8 cellular contexts compared by ENCODE assay signal in the genomic region with DNA sequence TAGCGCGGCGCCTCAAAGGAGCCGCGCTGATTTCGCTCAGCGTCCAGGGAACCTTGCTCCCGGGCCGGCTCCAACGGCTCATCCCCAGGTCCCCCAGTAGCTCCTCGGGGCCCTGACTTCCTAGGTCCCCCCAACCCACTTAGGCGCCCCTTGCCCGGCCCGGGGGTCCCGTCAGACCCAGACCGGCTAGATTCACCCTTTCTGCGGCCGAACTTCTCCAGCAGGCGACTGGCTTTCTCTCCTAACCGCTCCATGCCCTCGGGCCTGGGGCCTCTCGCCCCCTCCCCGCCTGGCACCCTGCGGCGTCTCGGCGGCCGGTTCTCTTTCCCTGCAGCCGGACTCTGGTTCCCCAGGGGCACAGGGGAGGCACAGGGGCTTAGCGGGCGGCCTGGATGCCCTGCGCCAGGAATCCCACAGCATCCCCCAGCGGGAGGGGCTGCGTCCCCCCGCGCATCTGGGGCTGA. TPM values are rescaled to one million over a fixed set of nuclear protein-coding genes. Genes with fewer than 3 reads are reported as not detected.
A peak's percentile ranks its signal among the peaks of the same experiment; 100 is the strongest.
DNase-seq lines count a peak whose midpoint lies in the region; ATAC-seq, FAIRE-seq and TF ChIP-seq lines count a peak whose summit lies in the region.

No MANE protein-coding gene starts in this region.

- H3K9me2 ChIP-seq in Karpas-422 (replicated peaks; ENCODE audit: insufficient read depth, low read length), result no peaks in the 10 kb centered on the region

- H3K4me3 Mint-ChIP-seq in mesothelial cell of epicardium (no peak overlapping the region), Calu3 (ENCODE audit: low read depth, unreplicated experiment) (no peak overlapping the region)

- no peaks in the 10 kb centered on the region for H3K27me3 ChIP-seq in bronchial epithelial cell (ENCODE audit: control insufficient read depth, insufficient read depth, low read length)
- H3K27me3 ChIP-seq in Karpas-422 (ENCODE audit: low read length), result no peaks in the 10 kb centered on the region

- H3K27me3 Mint-ChIP-seq in mesothelial cell of epicardium (ENCODE audit: low read depth) (no peaks in the 10 kb centered on the region), Calu3 (ENCODE audit: unreplicated experiment) (no peaks in the 10 kb centered on the region)

- intact Hi-C loops in Calu3 (cut with micrococcal nuclease; ENCODE audit: unreplicated experiment), result loop anchor here (2.0 to 5.0 kb wide), 2 partner anchors 51 to 425 kb away; no protein-coding TSS in a partner anchor

- no peak overlapping the region for H3K4me2 ChIP-seq in Karpas-422 (ENCODE audit: low read depth, low read length, poor library complexity, severe bottlenecking)

- TF ChIP-seq CTCF in 22Rv1 (IDR thresholded peaks at IDR 0.05) (no peak), bronchial epithelial cell (IDR thresholded peaks at IDR 0.05; ENCODE audit: insufficient read depth, low read length, severe bottlenecking) (no peak), mesothelial cell of epicardium (IDR thresholded peaks at IDR 0.05; ENCODE audit: unreplicated experiment) (no peak), Calu3 (IDR thresholded peaks at IDR 0.05; ENCODE audit: unreplicated experiment) (no peak)

- CTCF ChIA-PET in Calu3 (lab: Charles Lee), result interaction anchor here (0.8 to 2.6 kb wide), 7 partner anchors 8 to 87 kb away, joined by 3 to 10 read pairs (median 7); a partner anchor contains a TSS

- no peaks in the 10 kb centered on the region for H3K9me3 ChIP-seq in Karpas-422 (ENCODE audit: low read length)

- H3K36me3 ChIP-seq in bronchial epithelial cell (ENCODE audit: control insufficient read depth, insufficient read depth, low read length), result peaks cover 7% of the 10 kb centered on the region
- H3K36me3 ChIP-seq in Karpas-422 (ENCODE audit: insufficient read depth, low read length), result no peaks in the 10 kb centered on the region

- DNase-seq in bronchial epithelial cell (ENCODE audit: low read depth) (no peak), mesothelial cell of epicardium (ENCODE audit: low spot score in 2 of 2, unreplicated experiment in 2 of 2) (peak in 1 of 2 experiments; percentile 65), Calu3 (no peak), NK-92 (lab: John Stamatoyannopoulos, UW; ENCODE audit: unreplicated experiment) (no peak), Karpas-422 (no peak)

- H3K9me3 Mint-ChIP-seq in mesothelial cell of epicardium (no peaks in the 10 kb centered on the region), Calu3 (ENCODE audit: low read depth, unreplicated experiment) (no peaks in the 10 kb centered on the region)

- H3K27ac ChIP-seq in 22Rv1 (peak overlapping the region; percentile 74), Karpas-422 (ENCODE audit: low read length) (no peak overlapping the region)

- H3K4me1 Mint-ChIP-seq in mesothelial cell of epicardium (peaks cover 31% of the 10 kb centered on the region), Calu3 (ENCODE audit: low read depth, unreplicated experiment) (peaks cover 33% of the 10 kb centered on the region)

- H4K20me1 ChIP-seq in Karpas-422 (ENCODE audit: insufficient read depth, low read depth, low read length), result no peaks in the 10 kb centered on the region; the same call in 1 of the 2 replicates

- no TSS peak for BruUV-seq in Calu3 (replicated peaks; lab: Mats Ljungman, UMichigan)

- H2AFZ ChIP-seq in Karpas-422 (ENCODE audit: low read length), result no peak overlapping the region

- ATAC-seq in HG02884 (IDR thresholded peaks at IDR 0.05; ENCODE audit: unreplicated experiment) (peak; percentile 12), HG02759 (IDR thresholded peaks at IDR 0.05; ENCODE audit: unreplicated experiment) (no peak)

- H3K4me3 ChIP-seq in bronchial epithelial cell (ENCODE audit: low read depth, low read length) (peak overlapping the region; percentile 84), Karpas-422 (ENCODE audit: low read length) (no peak overlapping the region)

- no peak for FAIRE-seq in bronchial epithelial cell (lab: Jason Lieb, UNC)

- no peaks in the 10 kb centered on the region for H3K79me2 ChIP-seq in Karpas-422 (ENCODE audit: low read length)

- H3K36me3 Mint-ChIP-seq in mesothelial cell of epicardium (no peaks in the 10 kb centered on the region), Calu3 (ENCODE audit: insufficient read depth, unreplicated experiment) (peaks cover 34% of the 10 kb centered on the region)

- no peak overlapping the region for H3K9ac ChIP-seq in Karpas-422 (ENCODE audit: low read length)

- H3K27ac Mint-ChIP-seq in mesothelial cell of epicardium (peak overlapping the region; percentile 84), Calu3 (ENCODE audit: unreplicated experiment) (no peak overlapping the region)

- peaks cover 5% of the 10 kb centered on the region for H3K4me1 ChIP-seq in Karpas-422 (ENCODE audit: low read length)

RNA-seq across cellular contexts. Expression of a gene that starts 0.3 kb away (rescaled TPM):
- total RNA-seq in bronchial epithelial cell (174 and 223 TPM in 2 replicates), mesothelial cell of epicardium (108 to 110 TPM (median 109 TPM) in 3 replicates), Calu3 (2022) (20.2 and 32.7 TPM in 2 replicates)
- total RNA-seq in Karpas-422 (2014; rRNA removed; shearing (Covaris generic); ENCODE audit: low replicate concordance), result not detected in 2 replicates

RNA-seq across cellular contexts. Expression of a gene that starts 25.2 kb away (rescaled TPM):
- 58.8 and 113 TPM in 2 replicates for total RNA-seq in bronchial epithelial cell
- total RNA-seq in mesothelial cell of epicardium, result 32.7 to 33.2 TPM (median 33.0 TPM) in 3 replicates
- 30.4 and 32.1 TPM in 2 replicates for total RNA-seq in Calu3 (2022)
- total RNA-seq in Karpas-422 (2014; rRNA removed; shearing (Covaris generic); ENCODE audit: low replicate concordance), result 45.9 and 52.4 TPM in 2 replicates

RNA-seq across cellular contexts. Expression of a gene that starts 27.9 kb away (rescaled TPM):
- 6.3 and 7.4 TPM in 2 replicates for total RNA-seq in bronchial epithelial cell
- total RNA-seq in mesothelial cell of epicardium, result 14.0 to 15.1 TPM (median 14.9 TPM) in 3 replicates
- 9.6 and 10.6 TPM in 2 replicates for total RNA-seq in Calu3 (2022)
- total RNA-seq in Karpas-422 (2014; rRNA removed; shearing (Covaris generic); ENCODE audit: low replicate concordance), result 21.6 and 43.2 TPM in 2 replicates

RNA-seq across cellular contexts. Expression of a gene that starts 52.7 kb away (rescaled TPM):
- total RNA-seq in bronchial epithelial cell, result 158 and 220 TPM in 2 replicates
- total RNA-seq in mesothelial cell of epicardium, result 121 to 124 TPM (median 123 TPM) in 3 replicates
- 121 and 138 TPM in 2 replicates for total RNA-seq in Calu3 (2022)
- total RNA-seq in Karpas-422 (2014; rRNA removed; shearing (Covaris generic); ENCODE audit: low replicate concordance), result 65.4 and 67.1 TPM in 2 replicates

RNA-seq across cellular contexts. Expression of a gene that starts 52.9 kb away (rescaled TPM):
- total RNA-seq in bronchial epithelial cell (79.2 and 91.1 TPM in 2 replicates), mesothelial cell of epicardium (86.2 to 89.8 TPM (median 86.2 TPM) in 3 replicates), Calu3 (2022) (101 and 113 TPM in 2 replicates)
- total RNA-seq in Karpas-422 (2014; rRNA removed; shearing (Covaris generic); ENCODE audit: low replicate concordance), result 116 and 152 TPM in 2 replicates

Comparison
In these comparisons a context has a peak if more than half of its experiments do, and no peak if none do; other contexts are left out.
1. RNA of a gene that starts 0.3 kb away (total RNA-seq): 174 to 223 TPM in bronchial epithelial cell, 108 to 110 TPM in mesothelial cell of epicardium and 20.2 to 32.7 TPM in Calu3; not detected in Karpas-422; every median in the first group is over 10 times any median in the second.